In the genomic region with DNA sequence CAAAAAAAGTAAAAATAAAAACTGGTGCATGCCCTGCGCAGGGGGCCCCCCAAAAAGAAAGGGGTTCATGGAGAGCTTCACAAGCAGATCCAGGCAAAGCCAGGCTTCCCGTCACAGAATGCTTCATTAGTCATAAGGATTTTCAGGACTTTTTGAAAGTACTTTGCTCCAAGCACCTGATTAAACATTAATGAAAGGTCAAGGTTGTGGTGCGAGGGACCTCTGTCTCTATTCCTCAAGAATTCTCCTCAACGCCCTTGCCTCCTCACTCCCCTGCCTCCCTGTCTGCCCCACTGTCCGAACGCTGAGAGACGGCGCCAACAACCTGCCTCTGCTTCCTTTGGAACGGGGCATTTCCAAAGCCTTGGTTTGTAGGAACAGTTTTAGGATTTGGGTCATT, we compare ENCODE assay signal across 18 cellular contexts.
DNase-seq lines count a peak whose midpoint lies in the region; ATAC-seq and TF ChIP-seq lines count a peak whose summit lies in the region.
"Had no signal": no experiment of that assay in that cellular context is flagged by ENCODE, and none has a peak within 500 bp of the region (broad histone marks: within the 10 kb centered on the region; RNA-seq: fewer than 3 reads in every experiment).

No MANE protein-coding gene starts in this region.

- no peaks in the 10 kb centered on the region for H3K4me1 ChIP-seq in left lung

- DNase-seq in ACHN = peak; percentile 50
- peak; percentile 61 for DNase-seq in epithelial cell of proximal tubule (ENCODE audit: low read depth)
- DNase-seq in kidney glomerular epithelial cell (lab: John Stamatoyannopoulos, UW) = peak; percentile 57
- no peak for DNase-seq in left lung
- no peak for DNase-seq in cerebellar cortex (ENCODE audit: low spot score)
- DNase-seq in Calu3 = no peak
- DNase-seq: 8988T; C1 segment of cervical spinal cord; CD4-positive, alpha-beta memory T cell; COR-L47; DMS153; DND-41; GOT3; H7; HCEC 1CT had no signal

- H3K9me3 ChIP-seq in left lung = no peaks in the 10 kb centered on the region

- no peaks in the 10 kb centered on the region for H3K36me3 Mint-ChIP-seq in Calu3 (ENCODE audit: insufficient read depth, unreplicated experiment)
- H3K36me3 Mint-ChIP-seq: CD4-positive, alpha-beta memory T cell had no signal

- H3K27ac Mint-ChIP-seq in Calu3 (ENCODE audit: unreplicated experiment) = no peak overlapping the region
- H3K27ac Mint-ChIP-seq: CD4-positive, alpha-beta memory T cell had no signal

- intact Hi-C loops in left lung (cut with DNase I) (no loop called here), Calu3 (cut with micrococcal nuclease; ENCODE audit: unreplicated experiment) (no loop called here)

- CTCF ChIA-PET in Calu3 (lab: Charles Lee) = interaction anchor here (0.6 to 1.4 kb wide), 2 partner anchors 97 to 1180 kb away, joined by 3 to 4 read pairs; no protein-coding TSS in a partner anchor

- no peak overlapping the region for H3K4me3 Mint-ChIP-seq in Calu3 (ENCODE audit: low read depth, unreplicated experiment)
- H3K4me3 Mint-ChIP-seq: CD4-positive, alpha-beta memory T cell had no signal

- H3K27ac ChIP-seq in left lung = no peak overlapping the region
- H3K27ac ChIP-seq: A549 had no signal

- in situ Hi-C loops in ACHN (cut with HindIII; ENCODE audit: low pct_ligation_motif_present, low pct_unique_long_range_greater_than_20kb, low sequenced_read_pairs) = no loop called here

- H3K36me3 ChIP-seq in left lung = no peaks in the 10 kb centered on the region

- TF ChIP-seq POLR2A in GM18505 (IDR thresholded peaks at IDR 0.05; ENCODE audit: borderline replicate concordance, extremely low read depth, insufficient read depth, insufficient read length) = no peak

- ATAC-seq in left lung (peak; percentile 36), GM18505 (IDR thresholded peaks at IDR 0.05; ENCODE audit: unreplicated experiment) (no peak), GM21737 (IDR thresholded peaks at IDR 0.05; ENCODE audit: unreplicated experiment) (no peak)
- ATAC-seq: A549 had no signal

- H3K4me1 Mint-ChIP-seq in Calu3 (ENCODE audit: low read depth, unreplicated experiment) = no peaks in the 10 kb centered on the region
- H3K4me1 Mint-ChIP-seq: CD4-positive, alpha-beta memory T cell had no signal

- H3K9me3 Mint-ChIP-seq in Calu3 (ENCODE audit: low read depth, unreplicated experiment) = peaks cover 3% of the 10 kb centered on the region

- H3K27me3 Mint-ChIP-seq in Calu3 (ENCODE audit: unreplicated experiment) = peaks cover 41% of the 10 kb centered on the region

- no peaks in the 10 kb centered on the region for H3K27me3 ChIP-seq in left lung

- TF ChIP-seq CTCF in epithelial cell of proximal tubule (conservative IDR thresholded peaks at IDR 0.05; ENCODE audit: low read depth, low read length) (no peak), left lung (IDR thresholded peaks at IDR 0.05) (no peak), Calu3 (IDR thresholded peaks at IDR 0.05; ENCODE audit: unreplicated experiment) (no peak)

- no TSS peak for BruUV-seq in Calu3 (replicated peaks; lab: Mats Ljungman, UMichigan)

- no peak overlapping the region for H3K4me3 ChIP-seq in epithelial cell of proximal tubule (ENCODE audit: low read depth, low read length)
- H3K4me3 ChIP-seq in left lung = no peak overlapping the region
- H3K4me3 ChIP-seq: A549 had no signal

Comparison
In these comparisons a context has a peak if more than half of its experiments do, and no peak if none do; other contexts are left out.
1. DNase-seq: peak in ACHN (single experiment), epithelial cell of proximal tubule (single experiment) and kidney glomerular epithelial cell (single experiment); none in left lung (0 of 2), cerebellar cortex (single experiment) and Calu3 (single experiment).